ENCODE assay signal across 19 cellular contexts in the genomic region with DNA sequence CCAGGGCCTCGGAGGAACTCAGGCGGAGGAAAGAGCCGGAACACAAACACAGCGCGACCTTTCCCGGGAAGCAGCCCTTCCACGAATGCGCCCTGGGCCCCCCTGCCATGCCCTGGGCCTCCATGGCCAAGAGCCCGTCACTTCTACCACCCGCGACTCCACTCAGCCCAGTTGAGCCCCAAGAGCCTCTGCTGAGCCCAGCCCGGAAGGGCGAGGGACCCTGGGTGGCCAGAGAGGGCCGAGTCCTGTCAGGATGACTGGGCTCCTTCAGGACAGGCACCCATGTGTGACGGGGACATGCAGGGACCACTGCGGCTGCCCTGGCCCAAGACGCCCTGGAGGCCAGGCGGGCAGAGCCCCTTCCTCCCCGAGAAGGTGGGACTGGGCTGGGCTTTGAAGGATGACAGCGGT. TPM values are rescaled to one million over a fixed set of nuclear protein-coding genes. Genes with fewer than 3 reads are reported as not detected.
"Had no signal": no experiment of that assay in that cellular context is flagged by ENCODE, and none has a peak within 500 bp of the region (broad histone marks: within the 10 kb centered on the region; RNA-seq: fewer than 3 reads in every experiment).

No MANE protein-coding gene starts in this region.

- ATAC-seq: gastroesophageal sphincter had no signal

- H3K9me3 Mint-ChIP-seq: activated CD4-positive, alpha-beta T cell treated with anti-CD3 and anti-CD28 coated beads, Interleukin-2, amount 10 ng/mL, durations not matched to agents 7 days and 5 days; activated T-helper 2 cell treated with anti-CD3 and anti-CD28 coated beads, Interferon-gamma antibody, Interleukin-2, Interleukin-4, amounts not matched to agents 10 μg/mL and 5 μg/mL and 100 μg/mL, durations not matched to agents 14 hours and 24 hours and 36 hours; type B pancreatic cell had no signal

- H3K4me3 Mint-ChIP-seq: activated CD4-positive, alpha-beta T cell treated with anti-CD3 and anti-CD28 coated beads, Interleukin-2, amount 10 ng/mL, durations not matched to agents 7 days and 5 days; type B pancreatic cell had no signal

- DNase-seq: activated CD4-positive, alpha-beta T cell treated with anti-CD3 and anti-CD28 coated beads, Interleukin-2, amount 10 ng/mL, durations not matched to agents 7 days and 5 days; activated CD4-positive, CD25-positive, alpha-beta regulatory T cell; activated naive CD4-positive, alpha-beta T cell treated with anti-CD3 and anti-CD28 coated beads, Interleukin-2, amount 50 U/mL, for 16 hours; activated T-cell treated with anti-CD3 and anti-CD28 coated beads for 4 hours; caudate nucleus; colonic mucosa; effector CD4-positive, alpha-beta T cell; heart right ventricle; retina; stimulated activated CD4-positive, alpha-beta T cell treated with anti-CD3 and anti-CD28 coated beads, Interleukin-4, amount 100 ng/mL, for 4 hours; stimulated activated naive CD8-positive, alpha-beta T cell treated with anti-CD3 and anti-CD28 coated beads, Interleukin-15, Interleukin-2, amounts not matched to agents 100 U/mL and 50 U/mL, for 24 hours had no signal

- H3K27ac Mint-ChIP-seq: activated CD4-positive, alpha-beta T cell treated with anti-CD3 and anti-CD28 coated beads, Interleukin-2, amount 10 ng/mL, durations not matched to agents 7 days and 5 days; activated T-helper 2 cell treated with anti-CD3 and anti-CD28 coated beads, Interferon-gamma antibody, Interleukin-2, Interleukin-4, amounts not matched to agents 10 μg/mL and 5 μg/mL and 100 μg/mL, durations not matched to agents 14 hours and 24 hours and 36 hours; type B pancreatic cell had no signal

- H3K36me3 Mint-ChIP-seq: type B pancreatic cell had no signal

RNA-seq across cellular contexts. Expression of a gene that starts 5.7 kb away (rescaled TPM):
- total RNA-seq: activated CD4-positive, alpha-beta T cell treated with anti-CD3 and anti-CD28 coated beads, Interleukin-2, amount 10 ng/mL, durations not matched to agents 7 days and 5 days; activated T-helper 2 cell treated with anti-CD3 and anti-CD28 coated beads, Interferon-gamma antibody, Interleukin-2, Interleukin-4, amounts not matched to agents 10 μg/mL and 5 μg/mL and 100 μg/mL, durations not matched to agents 14 hours and 24 hours and 36 hours; colonic mucosa; epithelial cell of proximal tubule; gastroesophageal sphincter; lung microvascular endothelial cell; SJSA1; suprapubic skin; T-helper 2 cell treated with Interferon-gamma antibody and Interleukin-4, amounts not matched to agents 100 ng/mL and 5 ng/mL, for 36 hours had no signal

RNA-seq across cellular contexts. Expression of a gene that starts 30.4 kb away (rescaled TPM):
- total RNA-seq: activated CD4-positive, alpha-beta T cell treated with anti-CD3 and anti-CD28 coated beads, Interleukin-2, amount 10 ng/mL, durations not matched to agents 7 days and 5 days; activated T-helper 2 cell treated with anti-CD3 and anti-CD28 coated beads, Interferon-gamma antibody, Interleukin-2, Interleukin-4, amounts not matched to agents 10 μg/mL and 5 μg/mL and 100 μg/mL, durations not matched to agents 14 hours and 24 hours and 36 hours; colonic mucosa; epithelial cell of proximal tubule; gastroesophageal sphincter; heart right ventricle; lung microvascular endothelial cell; SJSA1; T-helper 2 cell treated with Interferon-gamma antibody and Interleukin-4, amounts not matched to agents 100 ng/mL and 5 ng/mL, for 36 hours had no signal

RNA-seq across cellular contexts. Expression of a gene that starts 46.0 kb away (rescaled TPM):
- total RNA-seq: activated CD4-positive, alpha-beta T cell treated with anti-CD3 and anti-CD28 coated beads, Interleukin-2, amount 10 ng/mL, durations not matched to agents 7 days and 5 days; activated T-helper 2 cell treated with anti-CD3 and anti-CD28 coated beads, Interferon-gamma antibody, Interleukin-2, Interleukin-4, amounts not matched to agents 10 μg/mL and 5 μg/mL and 100 μg/mL, durations not matched to agents 14 hours and 24 hours and 36 hours; colonic mucosa; epithelial cell of proximal tubule; gastroesophageal sphincter; heart right ventricle; lung microvascular endothelial cell; SJSA1; T-helper 2 cell treated with Interferon-gamma antibody and Interleukin-4, amounts not matched to agents 100 ng/mL and 5 ng/mL, for 36 hours had no signal
